ENCODE assay signal across 23 cellular contexts in the genomic region with DNA sequence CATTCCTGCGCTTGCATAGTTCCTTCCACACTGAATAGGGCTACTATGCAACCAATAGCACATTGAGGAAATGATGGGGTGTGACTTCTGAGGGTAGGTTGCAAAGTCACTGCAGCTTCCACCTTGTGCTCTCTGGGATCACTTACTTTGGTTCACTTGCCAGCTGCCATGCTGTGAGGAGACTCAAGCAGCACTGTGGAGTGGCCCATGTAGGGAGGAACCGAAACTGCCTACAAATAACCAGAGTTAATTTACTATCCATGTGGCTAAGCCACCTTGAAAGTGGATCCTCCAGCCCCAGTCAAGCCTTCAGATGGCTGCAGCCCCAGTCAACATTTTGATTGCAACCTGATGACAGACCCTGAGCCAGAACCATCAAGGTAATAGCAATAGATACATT.
"Had no signal": no experiment of that assay in that cellular context is flagged by ENCODE, and none has a peak within 500 bp of the region (broad histone marks: within the 10 kb centered on the region; RNA-seq: fewer than 3 reads in every experiment).

No MANE protein-coding gene starts in this region.

- ATAC-seq: effector memory CD8-positive, alpha-beta T cell; left lobe of liver; natural killer cell; psoas muscle; right cardiac atrium; stimulated activated effector memory CD8-positive, alpha-beta T cell treated with anti-CD3 and anti-CD28 coated beads, Interleukin-12 subunit alpha, Interleukin-12 subunit beta, amount 100 ng/mL, for 72 hours had no signal

- H3K36me3 Mint-ChIP-seq: memory B cell; natural killer cell; stimulated activated effector memory CD8-positive, alpha-beta T cell treated with anti-CD3 and anti-CD28 coated beads, Interleukin-12 subunit alpha, Interleukin-12 subunit beta, amount 100 ng/mL, for 72 hours had no signal

- H3K4me3 Mint-ChIP-seq: effector memory CD8-positive, alpha-beta T cell; memory B cell; natural killer cell; stimulated activated effector memory CD8-positive, alpha-beta T cell treated with anti-CD3 and anti-CD28 coated beads, Interleukin-12 subunit alpha, Interleukin-12 subunit beta, amount 100 ng/mL, for 72 hours had no signal

- H3K4me1 Mint-ChIP-seq: memory B cell, natural killer cell had no signal

- H3K27ac Mint-ChIP-seq: effector memory CD8-positive, alpha-beta T cell; memory B cell; natural killer cell; stimulated activated effector memory CD8-positive, alpha-beta T cell treated with anti-CD3 and anti-CD28 coated beads, Interleukin-12 subunit alpha, Interleukin-12 subunit beta, amount 100 ng/mL, for 72 hours had no signal

- H3K4me3 ChIP-seq: hepatocyte, lung, ovary, psoas muscle, sigmoid colon, stomach, thyroid gland had no signal

- DNase-seq: cortex of kidney; effector memory CD8-positive, alpha-beta T cell; erythroblast; head of caudate nucleus; kidney; natural killer cell; occipital lobe; ovary; posterior cingulate gyrus; psoas muscle; right cardiac atrium; sigmoid colon; stimulated activated CD4-positive, alpha-beta T cell treated with anti-CD3 and anti-CD28 coated beads, Interleukin-2, amount 100 ng/mL, for 24 hours; stimulated activated CD4-positive, alpha-beta T cell treated with anti-CD3 and anti-CD28 coated beads, Interleukin-4, amount 100 ng/mL, for 24 hours; stimulated activated naive CD4-positive, alpha-beta T cell treated with Interleukin-2 at 50 U/mL for 16 hours; stomach; thyroid gland; trophoblast cell had no signal
